ENCODE assay signal across 32 cellular contexts in the genomic region with DNA sequence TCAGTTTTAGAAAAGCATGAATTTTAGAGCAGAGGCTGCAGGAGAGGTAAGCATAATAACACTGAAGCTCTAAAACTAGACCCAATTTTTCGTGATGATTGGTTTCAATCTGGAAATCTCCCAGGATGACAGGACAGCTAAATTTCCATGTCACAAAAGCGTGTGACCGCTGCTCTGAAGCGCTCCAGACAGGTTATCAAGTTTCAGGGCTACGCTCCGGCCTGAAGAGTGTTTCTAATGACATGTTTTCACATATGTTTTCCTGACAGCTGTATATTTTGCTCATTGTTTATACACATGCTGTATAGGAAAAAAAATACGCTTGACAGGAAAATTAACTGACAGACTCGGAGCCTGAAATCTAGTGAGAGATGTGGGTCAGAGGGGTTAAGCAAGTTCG.
"Had no signal": no experiment of that assay in that cellular context is flagged by ENCODE, and none has a peak within 500 bp of the region (broad histone marks: within the 10 kb centered on the region; RNA-seq: fewer than 3 reads in every experiment).

No MANE protein-coding gene starts in this region.

- H3K4me1 Mint-ChIP-seq: activated CD4-positive, alpha-beta T cell treated with anti-CD3 and anti-CD28 coated beads, Interleukin-2, amount 10 ng/mL, durations not matched to agents 24 days and 14 days; activated T-helper 17 cell treated with anti-CD3 and anti-CD28 coated beads, Interleukin-2, amount 50 U/mL, for 72 hours had no signal

- H2AFZ ChIP-seq: PC-9 had no signal

- H3K9ac ChIP-seq: KMS-11 had no signal

- H3K27me3 ChIP-seq: adrenal gland, body of pancreas, breast epithelium had no signal

- H3K9me3 ChIP-seq: adrenal gland, body of pancreas, breast epithelium had no signal

- H3K4me2 ChIP-seq: KMS-11, PC-9 had no signal

- DNase-seq: activated CD4-positive, alpha-beta T cell treated with anti-CD3 and anti-CD28 coated beads for 1 hour; activated CD4-positive, alpha-beta T cell treated with anti-CD3 and anti-CD28 coated beads, Interleukin-2, amount 10 ng/mL, durations not matched to agents 24 days and 14 days; activated CD4-positive, alpha-beta T cell treated with anti-CD3 and anti-CD28 coated beads, Interleukin-2, amount 50 U/mL, for 4 hours; activated CD4-positive, CD25-positive, alpha-beta regulatory T cell; activated CD8-positive, alpha-beta T cell treated with anti-CD3 and anti-CD28 coated beads for 36 hours; activated gamma-delta T cell; activated naive CD4-positive, alpha-beta T cell treated with Interleukin-2 at 50 U/mL for 16 hours; activated T-cell treated with anti-CD3 and anti-CD28 coated beads, Interleukin-2, amount 50 U/mL, for 1 hour; activated T-cell treated with anti-CD3 and anti-CD28 coated beads, Interleukin-2, amount 50 U/mL, for 72 hours; adrenal gland; body of pancreas; MM.1S; MV-4-11; NCI-H1092; NCI-H1436 treated with DMSO at 0.1 percent for 48 hours; NCI-H1694 treated with DMSO at 0.1 percent for 48 hours; NCI-H2029; NCI-H2171 treated with DMSO at 0.1 percent for 48 hours; NCI-H2227 treated with DMSO at 0.1 percent for 48 hours; NCI-H446; NCI-H524 treated with DMSO at 0.1 percent for 48 hours; PC-9; SIG-M5; T1000; WERI-Rb-1 had no signal

- H3K36me3 ChIP-seq: adrenal gland, breast epithelium, WERI-Rb-1 had no signal

- H3K4me3 ChIP-seq: adrenal gland, body of pancreas, breast epithelium, PC-9, SK-N-MC had no signal

- H3K27ac Mint-ChIP-seq: activated CD4-positive, alpha-beta T cell treated with anti-CD3 and anti-CD28 coated beads, Interleukin-2, amount 10 ng/mL, durations not matched to agents 24 days and 14 days; activated CD8-positive, alpha-beta T cell treated with anti-CD3 and anti-CD28 coated beads for 36 hours; activated naive CD4-positive, alpha-beta T cell treated with anti-CD3 and anti-CD28 coated beads, Interleukin-2, amount 50 U/mL, for 72 hours; activated T-cell treated with anti-CD3 and anti-CD28 coated beads, Interleukin-2, amount 50 U/mL, for 72 hours; activated T-helper 17 cell treated with anti-CD3 and anti-CD28 coated beads, Interleukin-2, amount 50 U/mL, for 72 hours had no signal

- H3K4me3 Mint-ChIP-seq: activated CD4-positive, alpha-beta T cell treated with anti-CD3 and anti-CD28 coated beads, Interleukin-2, amount 10 ng/mL, durations not matched to agents 24 days and 14 days; activated CD8-positive, alpha-beta T cell treated with anti-CD3 and anti-CD28 coated beads for 36 hours; activated T-cell treated with anti-CD3 and anti-CD28 coated beads, Interleukin-2, amount 50 U/mL, for 72 hours; activated T-helper 17 cell treated with anti-CD3 and anti-CD28 coated beads, Interleukin-2, amount 50 U/mL, for 72 hours had no signal

- H3K27ac ChIP-seq: adrenal gland, body of pancreas, breast epithelium, KMS-11, PC-9, RWPE1, SK-N-MC, WERI-Rb-1 had no signal

- H3K27me3 Mint-ChIP-seq: activated CD4-positive, alpha-beta T cell treated with anti-CD3 and anti-CD28 coated beads, Interleukin-2, amount 10 ng/mL, durations not matched to agents 24 days and 14 days; activated CD8-positive, alpha-beta T cell treated with anti-CD3 and anti-CD28 coated beads for 36 hours; activated T-helper 17 cell treated with anti-CD3 and anti-CD28 coated beads, Interleukin-2, amount 50 U/mL, for 72 hours had no signal

- H3K4me1 ChIP-seq: adrenal gland, body of pancreas, breast epithelium had no signal

- ATAC-seq: activated CD8-positive, alpha-beta T cell treated with anti-CD3 and anti-CD28 coated beads for 36 hours; activated naive CD4-positive, alpha-beta T cell treated with anti-CD3 and anti-CD28 coated beads, Interleukin-2, amount 50 U/mL, for 72 hours; activated T-cell treated with anti-CD3 and anti-CD28 coated beads, Interleukin-2, amount 50 U/mL, for 72 hours; activated T-helper 17 cell treated with anti-CD3 and anti-CD28 coated beads, Interleukin-2, amount 50 U/mL, for 72 hours; body of pancreas; Right ventricle myocardium inferior had no signal
